ENCODE assay signal across 14 cellular contexts in genomic region chr5:134071850-134072207, GRCh38. TPM values are rescaled to one million over a fixed set of nuclear protein-coding genes. Genes with fewer than 3 reads are reported as not detected.
DNase-seq lines count a peak whose midpoint lies in the region; ATAC-seq and TF ChIP-seq lines count a peak whose summit lies in the region.
"Had no signal": no experiment of that assay in that cellular context is flagged by ENCODE, and none has a peak within 500 bp of the region (broad histone marks: within the 10 kb centered on the region; RNA-seq: fewer than 3 reads in every experiment).

No MANE protein-coding gene starts in this region.

- no peaks in the 10 kb centered on the region for H3K36me3 ChIP-seq in endodermal cell (ENCODE audit: control insufficient read depth, insufficient read depth, low read length)
- no peaks in the 10 kb centered on the region for H3K36me3 ChIP-seq in upper lobe of right lung
- H3K36me3 ChIP-seq: cardiac muscle cell, neutrophil, Peyer's patch had no signal

- POLR2A ChIA-PET in T-cell (lab: Charles Lee) (interaction anchor here in 1 of 2 donors (1.0 kb wide), 1 partner anchor 40 kb away, joined by 3 read pairs; no protein-coding TSS in a partner anchor), RWPE1 (lab: Yijun Ruan, JAX; ENCODE audit: low non-redundant PET) (no interaction called here)

- H3K27ac Mint-ChIP-seq in stimulated activated naive CD8-positive, alpha-beta T cell treated with anti-CD3 and anti-CD28 coated beads, Interleukin-15, Interleukin-2, amounts not matched to agents 100 ng/mL and 50 ng/mL, for 24 hours = peak overlapping the region; percentile 89
- peak overlapping the region; percentile 91 to 95 for H3K27ac Mint-ChIP-seq in T-cell
- H3K27ac Mint-ChIP-seq in endodermal cell = no peak overlapping the region
- H3K27ac Mint-ChIP-seq: activated CD8-positive, alpha-beta memory T cell treated with anti-CD3 and anti-CD28 coated beads, Interleukin-2, amount 10 ng/mL, durations not matched to agents 7 days and 5 days had no signal

- no peak for DNase-seq in stimulated activated naive CD8-positive, alpha-beta T cell treated with anti-CD3 and anti-CD28 coated beads, Interleukin-15, Interleukin-2, amounts not matched to agents 100 U/mL and 50 U/mL, for 24 hours
- no peak for DNase-seq in T-cell
- peak; percentile 63 for DNase-seq in endodermal cell
- no peak for DNase-seq in upper lobe of right lung
- no peak for DNase-seq in NCI-H1436 treated with DMSO at 0.1 percent for 48 hours (lab: John Stamatoyannopoulos, UW)
- no peak for DNase-seq in RWPE1 (ENCODE audit: low spot score)
- DNase-seq: activated CD8-positive, alpha-beta memory T cell treated with anti-CD3 and anti-CD28 coated beads, Interleukin-2, amount 10 ng/mL, durations not matched to agents 7 days and 5 days; KG1; NCI-H2171 treated with DMSO at 0.1 percent for 48 hours had no signal

- H3K27me3 ChIP-seq in endodermal cell (ENCODE audit: control insufficient read depth, insufficient read depth, low read length, poor library complexity, severe bottlenecking) = no peaks in the 10 kb centered on the region
- H3K27me3 ChIP-seq in upper lobe of right lung = peaks cover 29% of the 10 kb centered on the region
- H3K27me3 ChIP-seq: cardiac muscle cell, Peyer's patch had no signal

- H3K9me3 ChIP-seq in endodermal cell (ENCODE audit: control insufficient read depth, low read length) (no peaks in the 10 kb centered on the region), upper lobe of right lung (no peaks in the 10 kb centered on the region)
- H3K9me3 ChIP-seq: neutrophil, Peyer's patch had no signal

- H3K4me1 ChIP-seq in endodermal cell (ENCODE audit: control insufficient read depth, insufficient read depth, low read length) = no peaks in the 10 kb centered on the region
- peaks cover 9% of the 10 kb centered on the region for H3K4me1 ChIP-seq in upper lobe of right lung

- 89 to 100% methylated on average over 2 to 3 of the region's 3 CpGs for WGBS in endodermal cell (ENCODE audit: insufficient coverage in 1 of 2, insufficient read length in 1 of 2), 2 experiments

- H3K9me3 Mint-ChIP-seq in stimulated activated naive CD8-positive, alpha-beta T cell treated with anti-CD3 and anti-CD28 coated beads, Interleukin-15, Interleukin-2, amounts not matched to agents 100 ng/mL and 50 ng/mL, for 24 hours = no peaks in the 10 kb centered on the region
- H3K9me3 Mint-ChIP-seq in T-cell = peaks cover 0 to 5% (median 0%) of the 10 kb centered on the region in 3 donors
- no peaks in the 10 kb centered on the region for H3K9me3 Mint-ChIP-seq in endodermal cell

- ATAC-seq in stimulated activated naive CD8-positive, alpha-beta T cell treated with anti-CD3 and anti-CD28 coated beads, Interleukin-15, Interleukin-2, amounts not matched to agents 100 U/mL and 50 U/mL, for 24 hours = no peak
- no peak for ATAC-seq in T-cell (replicated peaks in 1 of 4)
- ATAC-seq in upper lobe of right lung = peak; percentile 12
- ATAC-seq in HG02759 (IDR thresholded peaks at IDR 0.05; ENCODE audit: unreplicated experiment) = no peak
- ATAC-seq: activated CD8-positive, alpha-beta memory T cell treated with anti-CD3 and anti-CD28 coated beads, Interleukin-2, amount 10 ng/mL, durations not matched to agents 7 days and 5 days had no signal

- H3K27ac ChIP-seq in endodermal cell (ENCODE audit: low read depth, low read length) (no peak overlapping the region), upper lobe of right lung (no peak overlapping the region), RWPE1 (no peak overlapping the region)
- H3K27ac ChIP-seq: cardiac muscle cell, neutrophil had no signal

- CTCF ChIA-PET in T-cell (lab: Charles Lee) (interaction anchor here in 1 of 2 donors (0.6 to 2.2 kb wide), 3 partner anchors 29 to 665 kb away, joined by 3 to 9 read pairs (median 3); no protein-coding TSS in a partner anchor), RWPE1 (lab: Yijun Ruan, JAX) (interaction anchor here (0.6 to 2.7 kb wide), 5 partner anchors 13 to 90 kb away, joined by 3 to 15 read pairs (median 3); no protein-coding TSS in a partner anchor)

- peak overlapping the region; percentile 74 for H3K4me3 Mint-ChIP-seq in stimulated activated naive CD8-positive, alpha-beta T cell treated with anti-CD3 and anti-CD28 coated beads, Interleukin-15, Interleukin-2, amounts not matched to agents 100 ng/mL and 50 ng/mL, for 24 hours
- peak overlapping the region; percentile 75 to 82 (median 81) for H3K4me3 Mint-ChIP-seq in T-cell
- H3K4me3 Mint-ChIP-seq in endodermal cell = peak overlapping the region; percentile 53
- H3K4me3 Mint-ChIP-seq: activated CD8-positive, alpha-beta memory T cell treated with anti-CD3 and anti-CD28 coated beads, Interleukin-2, amount 10 ng/mL, durations not matched to agents 7 days and 5 days had no signal

- no peaks in the 10 kb centered on the region for H3K27me3 Mint-ChIP-seq in stimulated activated naive CD8-positive, alpha-beta T cell treated with anti-CD3 and anti-CD28 coated beads, Interleukin-15, Interleukin-2, amounts not matched to agents 100 ng/mL and 50 ng/mL, for 24 hours
- H3K27me3 Mint-ChIP-seq in T-cell = no peaks in the 10 kb centered on the region
- H3K27me3 Mint-ChIP-seq in endodermal cell (ENCODE audit: insufficient read depth) = peaks cover 13% of the 10 kb centered on the region

- peaks cover 78% of the 10 kb centered on the region for H3K4me1 Mint-ChIP-seq in stimulated activated naive CD8-positive, alpha-beta T cell treated with anti-CD3 and anti-CD28 coated beads, Interleukin-15, Interleukin-2, amounts not matched to agents 100 ng/mL and 50 ng/mL, for 24 hours (ENCODE audit: low read depth)
- H3K4me1 Mint-ChIP-seq in T-cell (peaks cover 77 to 87% (median 77%) of the 10 kb centered on the region in 3 donors), endodermal cell (peaks cover 7% of the 10 kb centered on the region)

- no peaks in the 10 kb centered on the region for H3K36me3 Mint-ChIP-seq in stimulated activated naive CD8-positive, alpha-beta T cell treated with anti-CD3 and anti-CD28 coated beads, Interleukin-15, Interleukin-2, amounts not matched to agents 100 ng/mL and 50 ng/mL, for 24 hours (ENCODE audit: low read depth)
- H3K36me3 Mint-ChIP-seq in T-cell = no peaks in the 10 kb centered on the region
- H3K36me3 Mint-ChIP-seq in endodermal cell (ENCODE audit: low read depth) = no peaks in the 10 kb centered on the region
- H3K36me3 Mint-ChIP-seq: activated CD8-positive, alpha-beta memory T cell treated with anti-CD3 and anti-CD28 coated beads, Interleukin-2, amount 10 ng/mL, durations not matched to agents 7 days and 5 days had no signal

- H3K4me3 ChIP-seq in endodermal cell (ENCODE audit: low read length) (no peak overlapping the region), upper lobe of right lung (no peak overlapping the region)

- H3K9ac ChIP-seq in endodermal cell (ENCODE audit: extremely low read depth, low read length, poor library complexity, severe bottlenecking) = no peak overlapping the region

- no peak for TF ChIP-seq CTCF in endodermal cell (conservative IDR thresholded peaks at IDR 0.05)
- no peak for TF ChIP-seq CTCF in upper lobe of right lung (IDR thresholded peaks at IDR 0.05)
- TF ChIP-seq CTCF in RWPE1 (conservative IDR thresholded peaks at IDR 0.05; ENCODE audit: low read depth) = no peak

- intact Hi-C loops in upper lobe of right lung (cut with DNase I) = no loop called here

RNA-seq across cellular contexts. Expression of gene TCF7, which starts 42.7 kb away (rescaled TPM):
- total RNA-seq in T-cell = 100 to 1,000 TPM; 503 to 749 (median 693) TPM
- total RNA-seq in endodermal cell = 10 to 100 TPM; 14.9 to 19.4 TPM
- 9.0 TPM for polyA plus RNA-seq in endodermal cell (2013, experiment 1 of 2)
- 8.9 TPM for polyA plus RNA-seq in endodermal cell (2013, experiment 2 of 2)
- total RNA-seq in upper lobe of right lung = 7.0 TPM

Comparison
In these comparisons a context has a peak if more than half of its experiments do, and no peak if none do; other contexts are left out.
1. RNA of gene TCF7, which starts 42.7 kb away (total RNA-seq): 503 to 749 TPM in T-cell; 14.9 to 19.4 TPM in endodermal cell and 7.0 TPM in upper lobe of right lung (single experiment); every median in the first group is over 10 times any median in the second.
2. Peak in every context shown above with its lines, with median percentiles within 50 percentile points of each other: H3K4me3 Mint-ChIP-seq.